10 cellular contexts compared by ENCODE assay signal in genomic region chr6:118719351-118720124, GRCh38.
DNase-seq lines count a peak whose midpoint lies in the region; ATAC-seq and TF ChIP-seq lines count a peak whose summit lies in the region.
"Had no signal": no experiment of that assay in that cellular context is flagged by ENCODE, and none has a peak within 500 bp of the region (broad histone marks: within the 10 kb centered on the region; RNA-seq: fewer than 3 reads in every experiment).

No MANE protein-coding gene starts in this region.

- H3K36me3 Mint-ChIP-seq in glutamatergic neuron (ENCODE audit: unreplicated experiment), result no peaks in the 10 kb centered on the region

- DNase-seq in GM06990 (ENCODE audit: extremely low read depth, insufficient read length) (peak; percentile 35), glutamatergic neuron (no peak), GF-D8 (lab: John Stamatoyannopoulos, UW) (no peak), foreskin keratinocyte (no peak), NCI-H2029 treated with DMSO at 0.1 percent for 48 hours (lab: John Stamatoyannopoulos, UW) (no peak), NCI-H1105 treated with DMSO at 0.1 percent for 48 hours (lab: John Stamatoyannopoulos, UW) (no peak)
- DNase-seq: activated CD4-positive, alpha-beta T cell treated with anti-CD3 and anti-CD28 coated beads, Interleukin-2, amount 50 U/mL, for 48 hours; IMR-90 had no signal

- peaks cover 7% of the 10 kb centered on the region for H3K4me1 Mint-ChIP-seq in glutamatergic neuron (ENCODE audit: low read depth, unreplicated experiment)

- peak overlapping the region; percentile 1 for H3K27ac Mint-ChIP-seq in glutamatergic neuron (ENCODE audit: unreplicated experiment)

- H3K27me3 ChIP-seq in GM06990 (replicated peaks; ENCODE audit: control insufficient read depth, insufficient read depth, low read length) (no peaks in the 10 kb centered on the region), foreskin keratinocyte (no peaks in the 10 kb centered on the region)

- H3K4me1 ChIP-seq in foreskin keratinocyte, result no peaks in the 10 kb centered on the region

- H3K36me3 ChIP-seq in GM06990 (ENCODE audit: control insufficient read depth, insufficient read depth, low read length), result no peaks in the 10 kb centered on the region

- ATAC-seq in GM21381 (IDR thresholded peaks at IDR 0.05; ENCODE audit: unreplicated experiment) (peak; percentile 47), HG03565 (IDR thresholded peaks at IDR 0.05; ENCODE audit: unreplicated experiment) (peak; percentile 28), foreskin keratinocyte (no peak)

- no peak for TF ChIP-seq CTCF in GM06990 (IDR thresholded peaks at IDR 0.05; ENCODE audit: insufficient read depth, low read length, poor library complexity, severe bottlenecking)
- no peak for TF ChIP-seq CTCF in glutamatergic neuron (IDR thresholded peaks at IDR 0.05; ENCODE audit: partially characterized antibody, unreplicated experiment)
- no peak for TF ChIP-seq CTCF in foreskin keratinocyte (conservative IDR thresholded peaks at IDR 0.05)

- no peak overlapping the region for H3K4me3 ChIP-seq in GM06990 (replicated peaks; ENCODE audit: low read depth, low read length)

- no peak overlapping the region for H3K4me3 Mint-ChIP-seq in glutamatergic neuron (ENCODE audit: unreplicated experiment)

- peaks cover 3% of the 10 kb centered on the region for H3K27me3 Mint-ChIP-seq in glutamatergic neuron (ENCODE audit: unreplicated experiment)

- no peaks in the 10 kb centered on the region for H3K9me3 Mint-ChIP-seq in glutamatergic neuron (ENCODE audit: unreplicated experiment)

- no peak overlapping the region for H3K27ac ChIP-seq in foreskin keratinocyte
